ENCODE assay signal across 1 cellular context in genomic region chr11:68011046-68011943, GRCh38.
TF ChIP-seq lines count a peak whose summit lies in the region.

No MANE protein-coding gene starts in this region.

TF ChIP-seq in IMR-90, 13 proteins besides CTCF, POLR2A, EP300 and RAD21:
- TF ChIP-seq MAZ (IDR thresholded peaks at IDR 0.05; ENCODE audit: borderline replicate concordance, low read depth, low read length) = no peak
- no peak for TF ChIP-seq BHLHE40 (IDR thresholded peaks at IDR 0.05; ENCODE audit: low read depth, low read length)
- TF ChIP-seq USF2 (IDR thresholded peaks at IDR 0.05; ENCODE audit: low read depth, low read length) = no peak
- TF ChIP-seq SMC3 (IDR thresholded peaks at IDR 0.05; ENCODE audit: low read depth, low read length) = no peak
- TF ChIP-seq CHD1 (IDR thresholded peaks at IDR 0.05; ENCODE audit: low read depth, low read length) = no peak
- no peak for TF ChIP-seq RFX5 (IDR thresholded peaks at IDR 0.05; ENCODE audit: low read depth, low read length)
- TF ChIP-seq MXI1 (IDR thresholded peaks at IDR 0.05; ENCODE audit: borderline replicate concordance, low read depth, low read length) = no peak
- TF ChIP-seq MAFK (IDR thresholded peaks at IDR 0.05; ENCODE audit: low read depth, low read length) = no peak
- no peak for TF ChIP-seq ELK1 (IDR thresholded peaks at IDR 0.05; ENCODE audit: borderline replicate concordance, low read depth, low read length)
- no peak for TF ChIP-seq CEBPB (IDR thresholded peaks at IDR 0.05; ENCODE audit: low read depth, low read length)
- no peak for TF ChIP-seq FOS (IDR thresholded peaks at IDR 0.05; ENCODE audit: low read depth, low read length)
- TF ChIP-seq NFE2L2 (IDR thresholded peaks at IDR 0.05; ENCODE audit: low read depth, low read length) = no peak
